ENCODE assay signal across 1 cellular context in the genomic region with DNA sequence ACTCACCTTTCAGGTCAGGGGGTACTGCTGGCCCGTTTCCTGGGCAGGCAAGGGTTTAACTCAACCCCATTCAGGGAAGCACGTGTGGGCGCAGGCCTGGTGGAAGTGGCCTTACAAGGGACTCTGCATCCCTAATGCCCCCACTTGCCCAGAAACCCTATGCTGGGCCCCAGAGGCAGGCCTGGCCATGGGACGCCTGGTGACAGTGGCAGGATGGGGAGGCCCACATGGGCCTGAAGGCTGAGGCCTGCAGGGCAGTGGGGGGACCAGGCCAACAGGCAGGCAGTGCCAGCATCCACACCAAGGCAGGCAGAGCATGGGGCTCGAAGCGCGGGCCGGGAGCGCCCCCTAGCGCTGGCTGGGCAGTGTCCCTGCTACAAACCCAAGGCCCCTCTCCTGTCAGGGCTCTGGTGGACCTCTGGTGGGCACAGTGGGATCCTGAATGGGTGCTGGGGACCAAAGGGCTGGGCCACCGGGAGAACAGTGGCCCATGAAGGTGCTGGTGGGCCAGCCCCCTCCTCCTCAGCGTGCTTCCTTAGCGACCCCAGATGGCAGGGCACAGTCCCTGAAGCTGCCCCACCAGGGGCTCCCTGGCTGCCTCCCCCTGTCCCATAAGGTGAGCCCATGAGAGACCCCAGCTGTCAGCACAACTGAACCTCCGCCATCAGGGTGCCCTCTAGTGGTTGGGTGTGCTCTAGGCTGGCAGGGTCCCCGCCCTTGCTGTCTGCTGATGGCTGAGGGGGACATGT.
TF ChIP-seq lines count a peak whose summit lies in the region.

No MANE protein-coding gene starts in this region.

TF ChIP-seq in HCT116, 20 proteins besides CTCF, POLR2A, EP300 and RAD21:
- TF ChIP-seq EZH2phosphoT487 (IDR thresholded peaks at IDR 0.05; ENCODE audit: borderline replicate concordance) (no peak), ATF3 (IDR thresholded peaks at IDR 0.05) (no peak), ELF1 (IDR thresholded peaks at IDR 0.05; ENCODE audit: borderline replicate concordance, low read depth) (no peak), SP1 (IDR thresholded peaks at IDR 0.05; ENCODE audit: low read depth) (no peak), CEBPB (IDR thresholded peaks at IDR 0.05; ENCODE audit: low read depth) (no peak), EGR1 (IDR thresholded peaks at IDR 0.05; ENCODE audit: low read depth) (no peak), ZNF274 (IDR thresholded peaks at IDR 0.05; ENCODE audit: low read depth, low read length) (no peak), POLR2AphosphoS5 (IDR thresholded peaks at IDR 0.05; ENCODE audit: low read depth, low read length) (no peak), SRF (IDR thresholded peaks at IDR 0.05; ENCODE audit: low read depth) (no peak), EZH2 (IDR thresholded peaks at IDR 0.05) (no peak), FOSL1 (IDR thresholded peaks at IDR 0.05; ENCODE audit: low read depth) (no peak)
- TF ChIP-seq, protein P1, sequence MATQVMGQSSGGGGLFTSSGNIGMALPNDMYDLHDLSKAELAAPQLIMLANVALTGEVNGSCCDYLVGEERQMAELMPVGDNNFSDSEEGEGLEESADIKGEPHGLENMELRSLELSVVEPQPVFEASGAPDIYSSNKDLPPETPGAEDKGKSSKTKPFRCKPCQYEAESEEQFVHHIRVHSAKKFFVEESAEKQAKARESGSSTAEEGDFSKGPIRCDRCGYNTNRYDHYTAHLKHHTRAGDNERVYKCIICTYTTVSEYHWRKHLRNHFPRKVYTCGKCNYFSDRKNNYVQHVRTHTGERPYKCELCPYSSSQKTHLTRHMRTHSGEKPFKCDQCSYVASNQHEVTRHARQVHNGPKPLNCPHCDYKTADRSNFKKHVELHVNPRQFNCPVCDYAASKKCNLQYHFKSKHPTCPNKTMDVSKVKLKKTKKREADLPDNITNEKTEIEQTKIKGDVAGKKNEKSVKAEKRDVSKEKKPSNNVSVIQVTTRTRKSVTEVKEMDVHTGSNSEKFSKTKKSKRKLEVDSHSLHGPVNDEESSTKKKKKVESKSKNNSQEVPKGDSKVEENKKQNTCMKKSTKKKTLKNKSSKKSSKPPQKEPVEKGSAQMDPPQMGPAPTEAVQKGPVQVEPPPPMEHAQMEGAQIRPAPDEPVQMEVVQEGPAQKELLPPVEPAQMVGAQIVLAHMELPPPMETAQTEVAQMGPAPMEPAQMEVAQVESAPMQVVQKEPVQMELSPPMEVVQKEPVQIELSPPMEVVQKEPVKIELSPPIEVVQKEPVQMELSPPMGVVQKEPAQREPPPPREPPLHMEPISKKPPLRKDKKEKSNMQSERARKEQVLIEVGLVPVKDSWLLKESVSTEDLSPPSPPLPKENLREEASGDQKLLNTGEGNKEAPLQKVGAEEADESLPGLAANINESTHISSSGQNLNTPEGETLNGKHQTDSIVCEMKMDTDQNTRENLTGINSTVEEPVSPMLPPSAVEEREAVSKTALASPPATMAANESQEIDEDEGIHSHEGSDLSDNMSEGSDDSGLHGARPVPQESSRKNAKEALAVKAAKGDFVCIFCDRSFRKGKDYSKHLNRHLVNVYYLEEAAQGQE (IDR thresholded peaks at IDR 0.05; ENCODE audit: low read depth): no peak
- TF ChIP-seq, protein P2, sequence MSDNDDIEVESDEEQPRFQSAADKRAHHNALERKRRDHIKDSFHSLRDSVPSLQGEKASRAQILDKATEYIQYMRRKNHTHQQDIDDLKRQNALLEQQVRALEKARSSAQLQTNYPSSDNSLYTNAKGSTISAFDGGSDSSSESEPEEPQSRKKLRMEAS (IDR thresholded peaks at IDR 0.05): no peak
TF ChIP-seq in HCT116: peak in this region for 0.
